ENCODE assay signal across 10 cellular contexts in genomic region chr16:87436225-87437172, GRCh38. TPM values are rescaled to one million over a fixed set of nuclear protein-coding genes. Genes with fewer than 3 reads are reported as not detected.
A peak's percentile ranks its signal among the peaks of the same experiment; 100 is the strongest.
DNase-seq lines count a peak whose midpoint lies in the region; ATAC-seq and TF ChIP-seq lines count a peak whose summit lies in the region.
"Had no signal": no experiment of that assay in that cellular context is flagged by ENCODE, and none has a peak within 500 bp of the region (broad histone marks: within the 10 kb centered on the region; RNA-seq: fewer than 3 reads in every experiment).

No MANE protein-coding gene starts in this region.

- ATAC-seq in naive thymus-derived CD8-positive, alpha-beta T cell: peak; percentile 47 to 63
- ATAC-seq in upper lobe of left lung (ENCODE audit: low FRiP score in 2 of 2) (peak; percentile 30 to 67), HG03097 (IDR thresholded peaks at IDR 0.05; ENCODE audit: low FRiP score, unreplicated experiment) (no peak), HG03045 (IDR thresholded peaks at IDR 0.05; ENCODE audit: unreplicated experiment) (no peak)

- TF ChIP-seq POLR2A in upper lobe of left lung (IDR thresholded peaks at IDR 0.05): no peak

- H3K4me1 Mint-ChIP-seq in naive thymus-derived CD8-positive, alpha-beta T cell: peaks cover 10 to 36% (median 23%) of the 10 kb centered on the region in 4 donors

- H3K9me3 ChIP-seq in upper lobe of left lung: no peaks in the 10 kb centered on the region

- peaks cover 0 to 37% (median 4%) of the 10 kb centered on the region in 3 donors for H3K36me3 Mint-ChIP-seq in naive thymus-derived CD8-positive, alpha-beta T cell

- no peak for TF ChIP-seq CTCF in upper lobe of left lung (IDR thresholded peaks at IDR 0.05)

- H3K36me3 ChIP-seq in upper lobe of left lung: peaks cover 0 to 12% (median 4%) of the 10 kb centered on the region in 4 donors

- H3K27ac Mint-ChIP-seq in naive thymus-derived CD8-positive, alpha-beta T cell: peak overlapping the region in 5 of 10 donors; percentile 7 to 80 (median 32)
- H3K27ac Mint-ChIP-seq: CD14-positive monocyte had no signal

- POLR2A ChIA-PET in naive thymus-derived CD8-positive, alpha-beta T cell (lab: Charles Lee): interaction anchor here (0.6 kb wide), 1 partner anchor 57 kb away, joined by 4 read pairs; no protein-coding TSS in a partner anchor

- DNase-seq in activated T-cell treated with anti-CD3 and anti-CD28 coated beads for 24 hours (ENCODE audit: low read depth) (peak; percentile 28), activated T-cell treated with anti-CD3 and anti-CD28 coated beads for 4 hours (no peak), upper lobe of left lung (peak in 1 of 2 donors; percentile 58), NCI-H2081 treated with DMSO at 0.1 percent for 48 hours (lab: John Stamatoyannopoulos, UW) (no peak)
- peak in 2 of 10 donors; percentile 24 to 31 for DNase-seq in naive thymus-derived CD8-positive, alpha-beta T cell
- DNase-seq: activated CD4-positive, alpha-beta T cell treated with anti-CD3 and anti-CD28 coated beads, Interleukin-2, amount 50 U/mL, for 4 hours had no signal

- H3K4me3 ChIP-seq in upper lobe of left lung: peak overlapping the region in 1 of 4 donors; percentile 13

- H3K4me3 Mint-ChIP-seq in naive thymus-derived CD8-positive, alpha-beta T cell: peak overlapping the region in 9 of 10 donors; percentile 26 to 68 (median 65)
- H3K4me3 Mint-ChIP-seq: CD14-positive monocyte had no signal

- H3K9me3 Mint-ChIP-seq in naive thymus-derived CD8-positive, alpha-beta T cell: no peaks in the 10 kb centered on the region

- peaks cover 18 to 37% (median 26%) of the 10 kb centered on the region in 4 donors for H3K4me1 ChIP-seq in upper lobe of left lung

- no peaks in the 10 kb centered on the region for H3K27me3 ChIP-seq in upper lobe of left lung

- no peak for TF ChIP-seq EP300 in upper lobe of left lung (IDR thresholded peaks at IDR 0.05)

- H3K27ac ChIP-seq in cingulate gyrus (ENCODE audit: low read depth, low read length): peak overlapping the region; percentile 19
- H3K27ac ChIP-seq in upper lobe of left lung: peak overlapping the region; percentile 58 to 75 (median 68)

- H3K27me3 Mint-ChIP-seq in naive thymus-derived CD8-positive, alpha-beta T cell: no peaks in the 10 kb centered on the region

- WGBS in upper lobe of left lung, 2 donors: 68% methylated on average over 25 to 29 of the region's 29 CpGs

RNA-seq across cellular contexts. Expression of gene MAP1LC3B, which starts 44.4 kb away (rescaled TPM):
- 10 to 100 TPM; 58.0 to 60.1 TPM for total RNA-seq in naive thymus-derived CD8-positive, alpha-beta T cell
- 100 to 1,000 TPM in 1 of 3 donors, 10 to 100 TPM in 2; 89.9 to 117 (median 90.3) TPM for polyA plus RNA-seq in naive thymus-derived CD8-positive, alpha-beta T cell
- total RNA-seq in upper lobe of left lung: 10 to 100 TPM; 32.5 to 64.2 (median 54.2) TPM

RNA-seq across cellular contexts. Expression of gene FBXO31, which starts 52.9 kb away (rescaled TPM):
- total RNA-seq in naive thymus-derived CD8-positive, alpha-beta T cell: 10 to 100 TPM; 45.8 to 52.7 TPM
- 10 to 100 TPM; 15.4 to 36.4 (median 23.3) TPM for polyA plus RNA-seq in naive thymus-derived CD8-positive, alpha-beta T cell
- 100 to 1,000 TPM in 1 of 6 donors, 10 to 100 TPM in 5; 15.9 to 103 (median 31.4) TPM for total RNA-seq in upper lobe of left lung

RNA-seq across cellular contexts. Expression of gene ZCCHC14, which starts 56.3 kb away (rescaled TPM):
- 10 to 100 TPM; 29.5 to 33.8 TPM for total RNA-seq in naive thymus-derived CD8-positive, alpha-beta T cell
- under 1 TPM; 0.37 to 0.85 (median 0.43) TPM for polyA plus RNA-seq in naive thymus-derived CD8-positive, alpha-beta T cell
- 10 to 100 TPM; 17.2 to 35.3 (median 26.3) TPM for total RNA-seq in upper lobe of left lung

Comparison
In these comparisons a context has a peak if more than half of its experiments do, and no peak if none do; other contexts are left out.
1. ATAC-seq: peak in naive thymus-derived CD8-positive, alpha-beta T cell (2 of 2) and upper lobe of left lung (2 of 2); none in HG03097 (single experiment) and HG03045 (single experiment).